Comparison of ENCODE assay signal across 1 cellular context in the genomic region with DNA sequence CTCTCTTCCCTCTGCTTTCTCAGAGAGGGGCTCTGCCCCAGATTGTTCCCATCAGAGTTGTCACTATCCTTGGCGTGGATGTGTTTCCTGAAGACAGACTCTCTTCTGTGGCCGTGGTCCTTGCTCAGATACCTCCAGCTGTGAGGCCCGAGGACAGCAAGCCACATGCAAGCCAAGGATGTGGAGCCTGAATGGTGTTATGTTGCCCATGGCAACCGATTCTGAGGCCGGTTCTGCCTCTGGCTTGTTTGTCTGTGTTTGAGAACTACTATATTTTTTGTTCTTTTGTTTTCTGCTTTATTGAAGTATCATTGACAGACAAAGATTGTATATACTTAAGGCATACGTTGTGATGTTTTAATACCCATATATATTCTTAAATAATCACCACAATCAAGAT.
TF ChIP-seq lines count a peak whose summit lies in the region.

No MANE protein-coding gene starts in this region.

TF ChIP-seq in GM23338, 12 proteins besides CTCF, POLR2A, EP300 and RAD21 (continued from another document):
- TF ChIP-seq, protein P1, sequence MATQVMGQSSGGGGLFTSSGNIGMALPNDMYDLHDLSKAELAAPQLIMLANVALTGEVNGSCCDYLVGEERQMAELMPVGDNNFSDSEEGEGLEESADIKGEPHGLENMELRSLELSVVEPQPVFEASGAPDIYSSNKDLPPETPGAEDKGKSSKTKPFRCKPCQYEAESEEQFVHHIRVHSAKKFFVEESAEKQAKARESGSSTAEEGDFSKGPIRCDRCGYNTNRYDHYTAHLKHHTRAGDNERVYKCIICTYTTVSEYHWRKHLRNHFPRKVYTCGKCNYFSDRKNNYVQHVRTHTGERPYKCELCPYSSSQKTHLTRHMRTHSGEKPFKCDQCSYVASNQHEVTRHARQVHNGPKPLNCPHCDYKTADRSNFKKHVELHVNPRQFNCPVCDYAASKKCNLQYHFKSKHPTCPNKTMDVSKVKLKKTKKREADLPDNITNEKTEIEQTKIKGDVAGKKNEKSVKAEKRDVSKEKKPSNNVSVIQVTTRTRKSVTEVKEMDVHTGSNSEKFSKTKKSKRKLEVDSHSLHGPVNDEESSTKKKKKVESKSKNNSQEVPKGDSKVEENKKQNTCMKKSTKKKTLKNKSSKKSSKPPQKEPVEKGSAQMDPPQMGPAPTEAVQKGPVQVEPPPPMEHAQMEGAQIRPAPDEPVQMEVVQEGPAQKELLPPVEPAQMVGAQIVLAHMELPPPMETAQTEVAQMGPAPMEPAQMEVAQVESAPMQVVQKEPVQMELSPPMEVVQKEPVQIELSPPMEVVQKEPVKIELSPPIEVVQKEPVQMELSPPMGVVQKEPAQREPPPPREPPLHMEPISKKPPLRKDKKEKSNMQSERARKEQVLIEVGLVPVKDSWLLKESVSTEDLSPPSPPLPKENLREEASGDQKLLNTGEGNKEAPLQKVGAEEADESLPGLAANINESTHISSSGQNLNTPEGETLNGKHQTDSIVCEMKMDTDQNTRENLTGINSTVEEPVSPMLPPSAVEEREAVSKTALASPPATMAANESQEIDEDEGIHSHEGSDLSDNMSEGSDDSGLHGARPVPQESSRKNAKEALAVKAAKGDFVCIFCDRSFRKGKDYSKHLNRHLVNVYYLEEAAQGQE (IDR thresholded peaks at IDR 0.05; ENCODE audit: unreplicated experiment) = no peak
- TF ChIP-seq ZNF331 (CRISPR knock-in tag; IDR thresholded peaks at IDR 0.05; ENCODE audit: low read depth) = no peak
- TF ChIP-seq CREB1 (CRISPR knock-in tag; IDR thresholded peaks at IDR 0.05; ENCODE audit: low read depth) = no peak
- TF ChIP-seq, protein P2, sequence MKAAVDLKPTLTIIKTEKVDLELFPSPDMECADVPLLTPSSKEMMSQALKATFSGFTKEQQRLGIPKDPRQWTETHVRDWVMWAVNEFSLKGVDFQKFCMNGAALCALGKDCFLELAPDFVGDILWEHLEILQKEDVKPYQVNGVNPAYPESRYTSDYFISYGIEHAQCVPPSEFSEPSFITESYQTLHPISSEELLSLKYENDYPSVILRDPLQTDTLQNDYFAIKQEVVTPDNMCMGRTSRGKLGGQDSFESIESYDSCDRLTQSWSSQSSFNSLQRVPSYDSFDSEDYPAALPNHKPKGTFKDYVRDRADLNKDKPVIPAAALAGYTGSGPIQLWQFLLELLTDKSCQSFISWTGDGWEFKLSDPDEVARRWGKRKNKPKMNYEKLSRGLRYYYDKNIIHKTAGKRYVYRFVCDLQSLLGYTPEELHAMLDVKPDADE (IDR thresholded peaks at IDR 0.05) = no peak
